ENCODE assay signal across 8 cellular contexts in genomic region chr11:31369348-31370329, GRCh38. TPM values are rescaled to one million over a fixed set of nuclear protein-coding genes. Genes with fewer than 3 reads are reported as not detected.
DNase-seq lines count a peak whose midpoint lies in the region; ATAC-seq lines count a peak whose summit lies in the region.

Gene DCDC1, minus strand, starts transcription at chr11:31369739. Its CDS starts 41,459 bp downstream, at chr11:31328280.
Gene DNAJC24, plus strand, starts transcription at chr11:31369860. Its CDS starts 889 bp downstream, at chr11:31370749.

- no peaks in the 10 kb centered on the region for H3K9me3 Mint-ChIP-seq in activated T-helper 17 cell treated with anti-CD3 and anti-CD28 coated beads, Interleukin-2, amount 50 U/mL, for 72 hours
- no peaks in the 10 kb centered on the region for H3K9me3 Mint-ChIP-seq in naive thymus-derived CD8-positive, alpha-beta T cell
- no peaks in the 10 kb centered on the region for H3K9me3 Mint-ChIP-seq in stimulated activated naive B cell treated with anti-CD40 and anti-IgM and Interleukin-4, amounts not matched to agents 10 μg/mL and 1 μg/mL and 100 μg/mL, for 72 hours

- POLR2A ChIA-PET in naive thymus-derived CD8-positive, alpha-beta T cell (lab: Charles Lee), result interaction anchor here (0.5 to 1.0 kb wide), 5 partner anchors 8 to 722 kb away, joined by 3 to 6 read pairs (median 3); no protein-coding TSS in a partner anchor

- peak within 1 kb of the TSS; percentile 83 for H3K4me3 Mint-ChIP-seq in activated T-helper 17 cell treated with anti-CD3 and anti-CD28 coated beads, Interleukin-2, amount 50 U/mL, for 72 hours
- peak within 1 kb of the TSS; percentile 90 to 100 (median 98) for H3K4me3 Mint-ChIP-seq in naive thymus-derived CD8-positive, alpha-beta T cell
- H3K4me3 Mint-ChIP-seq in stimulated activated naive B cell treated with anti-CD40 and anti-IgM and Interleukin-4, amounts not matched to agents 10 μg/mL and 1 μg/mL and 100 μg/mL, for 72 hours, result peak within 1 kb of the TSS; percentile 86 to 95

- H3K36me3 Mint-ChIP-seq in activated T-helper 17 cell treated with anti-CD3 and anti-CD28 coated beads, Interleukin-2, amount 50 U/mL, for 72 hours (ENCODE audit: low read depth), result peaks cover 28% of the 10 kb centered on the region
- peaks cover 0 to 17% (median 7%) of the 10 kb centered on the region in 3 donors for H3K36me3 Mint-ChIP-seq in naive thymus-derived CD8-positive, alpha-beta T cell
- H3K36me3 Mint-ChIP-seq in stimulated activated naive B cell treated with anti-CD40 and anti-IgM and Interleukin-4, amounts not matched to agents 10 μg/mL and 1 μg/mL and 100 μg/mL, for 72 hours, result peaks cover 0 to 3% of the 10 kb centered on the region in 2 donors

- peak within 1 kb of the TSS; percentile 87 for H3K27ac Mint-ChIP-seq in activated T-helper 17 cell treated with anti-CD3 and anti-CD28 coated beads, Interleukin-2, amount 50 U/mL, for 72 hours
- peak within 1 kb of the TSS; percentile 95 to 99 (median 97) for H3K27ac Mint-ChIP-seq in naive thymus-derived CD8-positive, alpha-beta T cell
- peak within 1 kb of the TSS; percentile 96 for H3K27ac Mint-ChIP-seq in stimulated activated naive B cell treated with anti-CD40 and anti-IgM and Interleukin-4, amounts not matched to agents 10 μg/mL and 1 μg/mL and 100 μg/mL, for 72 hours

- H3K27me3 Mint-ChIP-seq in activated T-helper 17 cell treated with anti-CD3 and anti-CD28 coated beads, Interleukin-2, amount 50 U/mL, for 72 hours, result no peaks in the 10 kb centered on the region
- H3K27me3 Mint-ChIP-seq in naive thymus-derived CD8-positive, alpha-beta T cell, result peaks cover 0 to 9% (median 0%) of the 10 kb centered on the region in 5 donors
- H3K27me3 Mint-ChIP-seq in stimulated activated naive B cell treated with anti-CD40 and anti-IgM and Interleukin-4, amounts not matched to agents 10 μg/mL and 1 μg/mL and 100 μg/mL, for 72 hours, result peaks cover 15 to 16% of the 10 kb centered on the region in 2 donors

- peaks cover 15% of the 10 kb centered on the region for H3K4me1 Mint-ChIP-seq in activated T-helper 17 cell treated with anti-CD3 and anti-CD28 coated beads, Interleukin-2, amount 50 U/mL, for 72 hours
- peaks cover 24 to 59% (median 56%) of the 10 kb centered on the region in 4 donors for H3K4me1 Mint-ChIP-seq in naive thymus-derived CD8-positive, alpha-beta T cell
- H3K4me1 Mint-ChIP-seq in stimulated activated naive B cell treated with anti-CD40 and anti-IgM and Interleukin-4, amounts not matched to agents 10 μg/mL and 1 μg/mL and 100 μg/mL, for 72 hours, result peaks cover 8 to 9% of the 10 kb centered on the region in 2 donors

- DNase-seq in EH (ENCODE audit: low read depth) (peak; percentile 92), GOT3 (lab: John Stamatoyannopoulos, UW) (peak; percentile 70), LHCN-M2 (ENCODE audit: low read depth) (peak; percentile 85), RPMI7951 (ENCODE audit: low read depth) (peak; percentile 86), fibroblast of peridontal ligament (ENCODE audit: extremely low read depth) (peak; percentile 91)
- peak; percentile 83 to 96 (median 90) for DNase-seq in naive thymus-derived CD8-positive, alpha-beta T cell
- peak; percentile 89 for DNase-seq in stimulated activated naive B cell treated with anti-CD40 and anti-IgM and Interleukin-4, amounts not matched to agents 10 μg/mL and 1 μg/mL and 100 μg/mL, for 72 hours

- peak; percentile 99 for ATAC-seq in activated T-helper 17 cell treated with anti-CD3 and anti-CD28 coated beads, Interleukin-2, amount 50 U/mL, for 72 hours (replicated peaks)
- peak; percentile 92 to 93 for ATAC-seq in naive thymus-derived CD8-positive, alpha-beta T cell
- peak; percentile 98 to 99 for ATAC-seq in stimulated activated naive B cell treated with anti-CD40 and anti-IgM and Interleukin-4, amounts not matched to agents 10 μg/mL and 1 μg/mL and 100 μg/mL, for 72 hours (replicated peaks)

RNA-seq across cellular contexts. Expression of gene DCDC1, which starts in this region (rescaled TPM):
- total RNA-seq in LHCN-M2 (2014; rRNA removed), result 0.40 and 0.71 TPM in 2 replicates
- polyA plus RNA-seq in LHCN-M2 (2012), result 0.07 TPM
- total RNA-seq in RPMI7951 (2014; rRNA removed; shearing (Covaris generic)), result under 0.01 TPM in 1 of 2 replicates, not detected in the other
- total RNA-seq in activated T-helper 17 cell treated with anti-CD3 and anti-CD28 coated beads, Interleukin-2, amount 50 U/mL, for 72 hours, result under 1 TPM; 0.11 to 0.26 TPM
- total RNA-seq in naive thymus-derived CD8-positive, alpha-beta T cell, result 1 to 10 TPM in 1 of 2 experiments, under 1 TPM in 1; 0.63 to 1.8 TPM
- polyA plus RNA-seq in naive thymus-derived CD8-positive, alpha-beta T cell, result under 1 TPM in 2 of 3 donors, not detected in 1; 0.29 to 0.30 TPM

RNA-seq across cellular contexts. Expression of gene DNAJC24, which starts in this region (rescaled TPM):
- total RNA-seq in LHCN-M2 (2014; rRNA removed), result 16.3 and 18.9 TPM in 2 replicates
- polyA plus RNA-seq in LHCN-M2 (2012), result 4.8 TPM
- 13.5 and 15.1 TPM in 2 replicates for total RNA-seq in RPMI7951 (2014; rRNA removed; shearing (Covaris generic))
- total RNA-seq in activated T-helper 17 cell treated with anti-CD3 and anti-CD28 coated beads, Interleukin-2, amount 50 U/mL, for 72 hours, result 10 to 100 TPM; 10.5 to 18.9 TPM
- total RNA-seq in naive thymus-derived CD8-positive, alpha-beta T cell, result 10 to 100 TPM; 26.2 to 34.7 TPM
- polyA plus RNA-seq in naive thymus-derived CD8-positive, alpha-beta T cell, result 10 to 100 TPM; 13.5 to 16.2 (median 15.4) TPM

Comparison
In these comparisons a context has a peak if more than half of its experiments do, and no peak if none do; other contexts are left out.
1. Peak in every context shown above with its lines: DNase-seq and ATAC-seq.